ENCODE assay signal across 8 cellular contexts in the genomic region with DNA sequence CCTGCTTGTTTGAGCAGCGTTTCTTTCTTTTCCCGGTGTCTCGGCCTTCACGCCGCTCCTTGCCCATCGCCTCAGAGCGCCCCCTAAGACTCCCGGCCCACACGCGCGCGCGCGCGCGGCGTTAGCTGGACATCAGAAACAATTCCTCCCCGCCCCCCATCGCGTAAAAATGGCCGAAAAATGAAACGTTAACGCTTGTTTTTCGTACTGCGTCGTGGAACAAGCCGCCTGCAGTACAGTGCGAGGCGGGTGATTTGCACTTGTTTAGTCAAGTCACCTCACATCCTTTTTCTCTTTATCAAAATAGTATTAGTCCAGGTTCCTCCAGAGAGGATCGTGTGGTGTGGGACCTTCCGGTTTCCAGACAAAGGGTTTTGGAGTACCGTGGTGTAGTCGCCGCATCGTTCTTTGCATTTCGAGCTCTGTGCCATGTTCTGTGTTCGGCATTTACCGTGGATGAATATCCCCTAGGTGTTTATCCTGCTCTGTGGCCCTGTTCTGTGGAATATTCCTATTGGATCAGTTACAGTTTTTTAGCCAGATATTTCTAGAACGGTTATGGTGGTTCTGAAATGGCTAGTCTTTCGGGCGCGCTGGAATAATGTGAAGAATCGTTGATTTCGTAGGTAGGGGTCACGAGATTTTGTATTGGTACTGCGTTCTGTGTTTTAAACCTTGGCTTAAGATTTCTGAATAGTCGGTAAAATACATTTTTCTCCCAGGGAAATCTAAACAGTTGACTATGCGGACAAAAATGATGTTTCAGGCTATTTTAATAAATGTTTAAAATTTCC. TPM values are rescaled to one million over a fixed set of nuclear protein-coding genes. Genes with fewer than 3 reads are reported as not detected.
DNase-seq lines count a peak whose midpoint lies in the region; ATAC-seq and TF ChIP-seq lines count a peak whose summit lies in the region.

No MANE protein-coding gene starts in this region.

- peaks cover 30 to 63% (median 46%) of the 10 kb centered on the region in 4 donors for H3K4me1 Mint-ChIP-seq in CD4-positive, CD25-positive, alpha-beta regulatory T cell
- H3K4me1 Mint-ChIP-seq in stimulated activated naive CD8-positive, alpha-beta T cell treated with anti-CD3 and anti-CD28 coated beads, Interleukin-15, Interleukin-2, amounts not matched to agents 100 ng/mL and 50 ng/mL, for 24 hours (ENCODE audit: low read depth) = peaks cover 45% of the 10 kb centered on the region

- peak overlapping the region; percentile 97 to 99 (median 99) for H3K27ac Mint-ChIP-seq in CD4-positive, CD25-positive, alpha-beta regulatory T cell
- H3K27ac Mint-ChIP-seq in stimulated activated naive CD8-positive, alpha-beta T cell treated with anti-CD3 and anti-CD28 coated beads, Interleukin-15, Interleukin-2, amounts not matched to agents 100 ng/mL and 50 ng/mL, for 24 hours = peak overlapping the region; percentile 98

- H3K4me3 Mint-ChIP-seq in CD4-positive, CD25-positive, alpha-beta regulatory T cell = peak overlapping the region; percentile 97 to 100 (median 98)
- H3K4me3 Mint-ChIP-seq in stimulated activated naive CD8-positive, alpha-beta T cell treated with anti-CD3 and anti-CD28 coated beads, Interleukin-15, Interleukin-2, amounts not matched to agents 100 ng/mL and 50 ng/mL, for 24 hours = peak overlapping the region; percentile 99

- no peaks in the 10 kb centered on the region for H3K9me3 ChIP-seq in CD4-positive, CD25-positive, alpha-beta regulatory T cell (ENCODE audit: control insufficient read depth in 2 of 2, low read length in 2 of 2)
- no peaks in the 10 kb centered on the region for H3K9me3 ChIP-seq in NT2/D1 (ENCODE audit: insufficient read depth, low read length)
- H3K9me3 ChIP-seq in esophagus squamous epithelium = no peaks in the 10 kb centered on the region

- H3K27ac ChIP-seq in CD4-positive, CD25-positive, alpha-beta regulatory T cell (ENCODE audit: insufficient read depth, low read length, poor library complexity, severe bottlenecking) = peak overlapping the region; percentile 100
- H3K27ac ChIP-seq in esophagus squamous epithelium = peak overlapping the region; percentile 97 to 100 (median 99)

- peak overlapping the region; percentile 98 for H3K9ac ChIP-seq in NT2/D1 (ENCODE audit: insufficient read length, low read depth)

- peak in 1 of 6 experiments; percentile 13 for TF ChIP-seq CTCF in esophagus squamous epithelium (IDR thresholded peaks at IDR 0.05)

- H3K36me3 ChIP-seq in CD4-positive, CD25-positive, alpha-beta regulatory T cell (ENCODE audit: control insufficient read depth, insufficient read depth, low read length) = no peaks in the 10 kb centered on the region
- peaks cover 21% of the 10 kb centered on the region for H3K36me3 ChIP-seq in NT2/D1 (ENCODE audit: insufficient read depth, insufficient read length, low read length)
- no peaks in the 10 kb centered on the region for H3K36me3 ChIP-seq in esophagus squamous epithelium

- H3K36me3 Mint-ChIP-seq in CD4-positive, CD25-positive, alpha-beta regulatory T cell = peaks cover 7% of the 10 kb centered on the region
- H3K36me3 Mint-ChIP-seq in stimulated activated naive CD8-positive, alpha-beta T cell treated with anti-CD3 and anti-CD28 coated beads, Interleukin-15, Interleukin-2, amounts not matched to agents 100 ng/mL and 50 ng/mL, for 24 hours (ENCODE audit: low read depth) = peaks cover 56% of the 10 kb centered on the region

- H3K9me3 Mint-ChIP-seq in CD4-positive, CD25-positive, alpha-beta regulatory T cell = peaks cover 0 to 1% (median 0%) of the 10 kb centered on the region in 7 donors
- H3K9me3 Mint-ChIP-seq in stimulated activated naive CD8-positive, alpha-beta T cell treated with anti-CD3 and anti-CD28 coated beads, Interleukin-15, Interleukin-2, amounts not matched to agents 100 ng/mL and 50 ng/mL, for 24 hours = no peaks in the 10 kb centered on the region

- intact Hi-C loops in esophagus squamous epithelium (cut with DNase I) = no loop called here

- peak in 1 of 2 donors; percentile 12 for ATAC-seq in CD4-positive, CD25-positive, alpha-beta regulatory T cell (ENCODE audit: low read depth in 2 of 2)
- peak; percentile 25 for ATAC-seq in GM19043 (IDR thresholded peaks at IDR 0.05; ENCODE audit: low read depth, unreplicated experiment)
- ATAC-seq in HG03457 (IDR thresholded peaks at IDR 0.05; ENCODE audit: unreplicated experiment) = peak; percentile 12

- peak overlapping the region; percentile 100 for H3K4me3 ChIP-seq in CD4-positive, CD25-positive, alpha-beta regulatory T cell (ENCODE audit: low read depth, low read length)
- H3K4me3 ChIP-seq in NT2/D1 (ENCODE audit: insufficient read length, low read depth) (peak overlapping the region; percentile 84), esophagus squamous epithelium (peak overlapping the region; percentile 79 to 94 (median 92))

- H3K27me3 ChIP-seq in CD4-positive, CD25-positive, alpha-beta regulatory T cell (ENCODE audit: control insufficient read depth, insufficient read depth, low read length) = no peaks in the 10 kb centered on the region
- H3K27me3 ChIP-seq in NT2/D1 (ENCODE audit: insufficient read depth, insufficient read length) (no peaks in the 10 kb centered on the region), esophagus squamous epithelium (no peaks in the 10 kb centered on the region)

- WGBS in esophagus squamous epithelium, 2 donors = 0% methylated on average over 25 to 47 of the region's 48 CpGs

- DNase-seq in CD4-positive, CD25-positive, alpha-beta regulatory T cell = peak; percentile 54 to 73 (median 66)
- DNase-seq in NT2/D1 (ENCODE audit: low read depth, low spot score) (no peak), esophagus squamous epithelium (lab: John Stamatoyannopoulos, UW) (no peak), myocyte (ENCODE audit: low read depth) (peak; percentile 89)
- DNase-seq in activated T-cell treated with anti-CD3 and anti-CD28 coated beads, Interleukin-2, amount 50 U/mL, for 48 hours = peak; percentile 68 to 69

- peaks cover 5% of the 10 kb centered on the region for H3K27me3 Mint-ChIP-seq in CD4-positive, CD25-positive, alpha-beta regulatory T cell
- no peaks in the 10 kb centered on the region for H3K27me3 Mint-ChIP-seq in stimulated activated naive CD8-positive, alpha-beta T cell treated with anti-CD3 and anti-CD28 coated beads, Interleukin-15, Interleukin-2, amounts not matched to agents 100 ng/mL and 50 ng/mL, for 24 hours

- TF ChIP-seq POLR2A in esophagus squamous epithelium (IDR thresholded peaks at IDR 0.05) = no peak

- peaks cover 53% of the 10 kb centered on the region for H3K4me1 ChIP-seq in CD4-positive, CD25-positive, alpha-beta regulatory T cell (ENCODE audit: control insufficient read depth, insufficient read depth, low read length, poor library complexity, severe bottlenecking)
- no peaks in the 10 kb centered on the region for H3K4me1 ChIP-seq in NT2/D1 (ENCODE audit: insufficient read depth, insufficient read length)
- peaks cover 15 to 55% (median 41%) of the 10 kb centered on the region in 3 donors for H3K4me1 ChIP-seq in esophagus squamous epithelium

RNA-seq across cellular contexts. Expression of a gene that starts 1.0 kb away (rescaled TPM):
- total RNA-seq in CD4-positive, CD25-positive, alpha-beta regulatory T cell = 391 TPM
- polyA plus RNA-seq in CD4-positive, CD25-positive, alpha-beta regulatory T cell = 100 to 1,000 TPM; 327 to 383 (median 361) TPM
- 100 to 1,000 TPM; 103 to 185 (median 147) TPM for total RNA-seq in esophagus squamous epithelium
- 274 and 347 TPM in 2 replicates for total RNA-seq in myocyte
- polyA plus RNA-seq in myocyte (2012) = 110 TPM

RNA-seq across cellular contexts. Expression of a gene that starts 47.1 kb away (rescaled TPM):
- total RNA-seq in CD4-positive, CD25-positive, alpha-beta regulatory T cell = 126 TPM
- 100 to 1,000 TPM; 335 to 426 (median 357) TPM for polyA plus RNA-seq in CD4-positive, CD25-positive, alpha-beta regulatory T cell
- total RNA-seq in esophagus squamous epithelium (10 to 100 TPM; 33.7 to 69.0 (median 57.6) TPM), myocyte (110 and 111 TPM in 2 replicates)
- 71.0 TPM for polyA plus RNA-seq in myocyte (2012)

Comparison
In these comparisons a context has a peak if more than half of its experiments do, and no peak if none do; other contexts are left out.
1. DNase-seq: peak in CD4-positive, CD25-positive, alpha-beta regulatory T cell (3 of 3), activated T-cell treated with anti-CD3 and anti-CD28 coated beads, Interleukin-2, amount 50 U/mL, for 48 hours (2 of 2) and myocyte (single experiment); none in NT2/D1 (single experiment) and esophagus squamous epithelium (single experiment).
2. Peak in every context shown above with its lines, with median percentiles within 50 percentile points of each other: H3K4me3 ChIP-seq.